ENCODE assay signal across 24 cellular contexts in genomic region chr11:83175815-83176214, GRCh38. TPM values are rescaled to one million over a fixed set of nuclear protein-coding genes. Genes with fewer than 3 reads are reported as not detected.
A peak's percentile ranks its signal among the peaks of the same experiment; 100 is the strongest.
DNase-seq lines count a peak whose midpoint lies in the region; ATAC-seq and TF ChIP-seq lines count a peak whose summit lies in the region.
"Had no signal": no experiment of that assay in that cellular context is flagged by ENCODE, and none has a peak within 500 bp of the region (broad histone marks: within the 10 kb centered on the region; RNA-seq: fewer than 3 reads in every experiment).

No MANE protein-coding gene starts in this region.

- H3K27me3 Mint-ChIP-seq in natural killer cell (ENCODE audit: low read depth in 2 of 2): no peaks in the 10 kb centered on the region
- no peaks in the 10 kb centered on the region for H3K27me3 Mint-ChIP-seq in natural killer cell treated with Interleukin-12 subunit alpha and Interleukin-12 subunit beta and Interleukin-15 and Interleukin-18, amount 100 ng/mL, for 72 hours
- no peaks in the 10 kb centered on the region for H3K27me3 Mint-ChIP-seq in activated T-helper 17 cell treated with anti-CD3 and anti-CD28 coated beads, Interleukin-2, amount 50 U/mL, for 72 hours

- H3K4me1 Mint-ChIP-seq in natural killer cell: peaks cover 33 to 42% of the 10 kb centered on the region in 2 donors
- peaks cover 21 to 22% of the 10 kb centered on the region in 2 donors for H3K4me1 Mint-ChIP-seq in natural killer cell treated with Interleukin-12 subunit alpha and Interleukin-12 subunit beta and Interleukin-15 and Interleukin-18, amount 100 ng/mL, for 72 hours (ENCODE audit: low read depth in 2 of 2)
- peaks cover 22% of the 10 kb centered on the region for H3K4me1 Mint-ChIP-seq in activated T-helper 17 cell treated with anti-CD3 and anti-CD28 coated beads, Interleukin-2, amount 50 U/mL, for 72 hours
- H3K4me1 Mint-ChIP-seq in stimulated activated effector memory CD8-positive, alpha-beta T cell treated with anti-CD3 and anti-CD28 coated beads, Interleukin-12 subunit alpha, Interleukin-12 subunit beta, amount 100 ng/mL, for 72 hours: peaks cover 32% of the 10 kb centered on the region

- peak overlapping the region; percentile 69 to 82 for H3K27ac Mint-ChIP-seq in natural killer cell
- H3K27ac Mint-ChIP-seq in natural killer cell treated with Interleukin-12 subunit alpha and Interleukin-12 subunit beta and Interleukin-15 and Interleukin-18, amount 100 ng/mL, for 72 hours: peak overlapping the region in 1 of 2 donors; percentile 23
- peak overlapping the region; percentile 69 for H3K27ac Mint-ChIP-seq in activated T-helper 17 cell treated with anti-CD3 and anti-CD28 coated beads, Interleukin-2, amount 50 U/mL, for 72 hours
- H3K27ac Mint-ChIP-seq in stimulated activated effector memory CD8-positive, alpha-beta T cell treated with anti-CD3 and anti-CD28 coated beads, Interleukin-12 subunit alpha, Interleukin-12 subunit beta, amount 100 ng/mL, for 72 hours: peak overlapping the region; percentile 13

- H3K4me3 Mint-ChIP-seq in natural killer cell: no peak overlapping the region
- no peak overlapping the region for H3K4me3 Mint-ChIP-seq in natural killer cell treated with Interleukin-12 subunit alpha and Interleukin-12 subunit beta and Interleukin-15 and Interleukin-18, amount 100 ng/mL, for 72 hours
- H3K4me3 Mint-ChIP-seq in activated T-helper 17 cell treated with anti-CD3 and anti-CD28 coated beads, Interleukin-2, amount 50 U/mL, for 72 hours: peak overlapping the region; percentile 12
- H3K4me3 Mint-ChIP-seq in stimulated activated effector memory CD8-positive, alpha-beta T cell treated with anti-CD3 and anti-CD28 coated beads, Interleukin-12 subunit alpha, Interleukin-12 subunit beta, amount 100 ng/mL, for 72 hours: no peak overlapping the region

- ATAC-seq in natural killer cell (no peak), HG03196 (IDR thresholded peaks at IDR 0.05; ENCODE audit: unreplicated experiment) (no peak)
- ATAC-seq in natural killer cell treated with Interleukin-12 subunit alpha and Interleukin-12 subunit beta and Interleukin-15 and Interleukin-18, amount 100 ng/mL, for 72 hours: no peak
- peak; percentile 70 for ATAC-seq in activated T-helper 17 cell treated with anti-CD3 and anti-CD28 coated beads, Interleukin-2, amount 50 U/mL, for 72 hours (replicated peaks)
- no peak for ATAC-seq in stimulated activated effector memory CD8-positive, alpha-beta T cell treated with anti-CD3 and anti-CD28 coated beads, Interleukin-12 subunit alpha, Interleukin-12 subunit beta, amount 100 ng/mL, for 72 hours
- ATAC-seq: HCT116 had no signal

- H3K36me3 Mint-ChIP-seq in natural killer cell: no peaks in the 10 kb centered on the region
- peaks cover 9% of the 10 kb centered on the region for H3K36me3 Mint-ChIP-seq in natural killer cell treated with Interleukin-12 subunit alpha and Interleukin-12 subunit beta and Interleukin-15 and Interleukin-18, amount 100 ng/mL, for 72 hours
- peaks cover 100% of the 10 kb centered on the region for H3K36me3 Mint-ChIP-seq in activated T-helper 17 cell treated with anti-CD3 and anti-CD28 coated beads, Interleukin-2, amount 50 U/mL, for 72 hours (ENCODE audit: low read depth)
- peaks cover 100% of the 10 kb centered on the region for H3K36me3 Mint-ChIP-seq in stimulated activated effector memory CD8-positive, alpha-beta T cell treated with anti-CD3 and anti-CD28 coated beads, Interleukin-12 subunit alpha, Interleukin-12 subunit beta, amount 100 ng/mL, for 72 hours

- DNase-seq in natural killer cell: no peak
- DNase-seq in natural killer cell treated with Interleukin-12 subunit alpha and Interleukin-12 subunit beta and Interleukin-15 and Interleukin-18, amount 100 ng/mL, for 72 hours (ENCODE audit: low spot score): no peak
- peak; percentile 37 for DNase-seq in iris pigment epithelial cell (ENCODE audit: low read depth)
- no peak for DNase-seq in stimulated activated effector memory CD8-positive, alpha-beta T cell treated with anti-CD3 and anti-CD28 coated beads, Interleukin-12 subunit alpha, Interleukin-12 subunit beta, amount 100 ng/mL, for 72 hours (ENCODE audit: low spot score in 2 of 2)
- DNase-seq in stimulated activated CD4-positive, alpha-beta T cell treated with anti-CD3 and anti-CD28 coated beads, Interleukin-4, amount 100 ng/mL, for 4 hours: no peak
- no peak for DNase-seq in NCI-H748 (lab: John Stamatoyannopoulos, UW; ENCODE audit: unreplicated experiment)
- DNase-seq: activated CD4-positive, alpha-beta T cell treated with anti-CD3 and anti-CD28 coated beads, Interleukin-2, amount 50 U/mL, for 4 hours; activated CD8-positive, alpha-beta memory T cell treated with anti-CD3 and anti-CD28 coated beads, Interleukin-2, amount 50 U/mL, for 48 hours; activated gamma-delta T cell treated with Interleukin-2 at 50 U/mL for 16 hours; anterior cingulate cortex; central memory CD4-positive, alpha-beta T cell; DMS 273 treated with DMSO at 0.1 percent for 48 hours; dorsolateral prefrontal cortex; NCI-H1092 treated with DMSO at 0.1 percent for 48 hours; NCI-H1930; NCI-H748 treated with DMSO at 0.1 percent for 48 hours; spleen; stimulated activated CD4-positive, alpha-beta T cell treated with anti-CD3 and anti-CD28 coated beads, Interleukin-4, amount 100 ng/mL, for 1 hour; stimulated activated naive CD4-positive, alpha-beta T cell treated with Interleukin-2 at 50 U/mL for 16 hours; T1000; thyroid gland had no signal

- intact Hi-C loops in natural killer cell (cut with micrococcal nuclease): no loop called here

- no peak for TF ChIP-seq CTCF in natural killer cell (IDR thresholded peaks at IDR 0.05)

- no peaks in the 10 kb centered on the region for H3K9me3 Mint-ChIP-seq in natural killer cell
- no peaks in the 10 kb centered on the region for H3K9me3 Mint-ChIP-seq in natural killer cell treated with Interleukin-12 subunit alpha and Interleukin-12 subunit beta and Interleukin-15 and Interleukin-18, amount 100 ng/mL, for 72 hours
- no peaks in the 10 kb centered on the region for H3K9me3 Mint-ChIP-seq in activated T-helper 17 cell treated with anti-CD3 and anti-CD28 coated beads, Interleukin-2, amount 50 U/mL, for 72 hours
- H3K9me3 Mint-ChIP-seq in stimulated activated effector memory CD8-positive, alpha-beta T cell treated with anti-CD3 and anti-CD28 coated beads, Interleukin-12 subunit alpha, Interleukin-12 subunit beta, amount 100 ng/mL, for 72 hours: no peaks in the 10 kb centered on the region

RNA-seq across cellular contexts. Expression of gene ANKRD42, which starts 17.7 kb away (rescaled TPM):
- total RNA-seq in natural killer cell: 10 to 100 TPM; 10.4 to 13.3 (median 11.6) TPM
- total RNA-seq in natural killer cell treated with Interleukin-12 subunit alpha and Interleukin-12 subunit beta and Interleukin-15 and Interleukin-18, amount 100 ng/mL, for 72 hours: 10 to 100 TPM in 1 of 2 donors, 1 to 10 TPM in 1; 4.3 to 10.5 TPM
- 1 to 10 TPM; 2.2 to 2.3 TPM for total RNA-seq in activated T-helper 17 cell treated with anti-CD3 and anti-CD28 coated beads, Interleukin-2, amount 50 U/mL, for 72 hours

RNA-seq across cellular contexts. Expression of gene PCF11, which starts 18.9 kb away (rescaled TPM):
- 100 to 1,000 TPM; 161 to 190 (median 161) TPM for total RNA-seq in natural killer cell
- 10 to 100 TPM; 63.4 to 74.3 TPM for total RNA-seq in natural killer cell treated with Interleukin-12 subunit alpha and Interleukin-12 subunit beta and Interleukin-15 and Interleukin-18, amount 100 ng/mL, for 72 hours
- 10 to 100 TPM; 50.1 to 84.8 TPM for total RNA-seq in activated T-helper 17 cell treated with anti-CD3 and anti-CD28 coated beads, Interleukin-2, amount 50 U/mL, for 72 hours
